8 cellular contexts compared by ENCODE assay signal in the genomic region with DNA sequence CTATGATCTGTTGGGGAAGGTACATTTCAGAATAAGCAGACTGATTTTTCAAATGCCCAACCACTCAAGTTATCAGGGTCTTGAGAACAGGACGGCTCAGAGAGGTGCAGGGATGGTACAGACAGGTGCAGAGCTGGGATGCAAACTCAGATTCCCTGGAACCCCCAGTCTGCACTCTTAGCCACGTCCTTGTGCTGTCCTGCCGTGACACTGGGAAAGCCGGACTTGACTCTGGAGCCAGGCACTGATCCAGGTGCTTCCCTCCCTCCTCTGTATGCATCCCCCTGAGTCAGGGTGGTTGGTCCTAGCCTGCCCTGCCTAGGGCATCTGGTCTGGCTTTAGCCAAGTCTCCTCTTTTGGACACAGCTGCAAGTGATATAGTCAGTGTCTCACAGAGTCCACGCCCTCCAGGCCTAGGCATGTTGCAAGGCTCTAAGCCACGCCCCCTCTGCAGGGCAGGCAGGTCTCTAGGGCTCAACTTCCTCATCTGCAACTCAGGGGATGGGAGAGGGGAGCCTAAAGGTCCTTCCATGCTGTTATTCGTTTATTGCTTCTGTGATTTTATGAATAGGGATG.
DNase-seq lines count a peak whose midpoint lies in the region; ATAC-seq and TF ChIP-seq lines count a peak whose summit lies in the region.

No MANE protein-coding gene starts in this region.

- ATAC-seq in naive B cell (ENCODE audit: low read depth in 2 of 2), result peak; percentile 97 to 99
- no peak for ATAC-seq in HG02981 (IDR thresholded peaks at IDR 0.05; ENCODE audit: unreplicated experiment)

- H3K4me3 Mint-ChIP-seq in naive B cell (peak overlapping the region in 3 of 8 donors; percentile 7 to 76 (median 66)), progenitor cell of endocrine pancreas (ENCODE audit: low read depth) (no peak overlapping the region)

- H3K27ac Mint-ChIP-seq in naive B cell, result peak overlapping the region in 3 of 6 donors; percentile 38 to 81 (median 54)
- no peak overlapping the region for H3K27ac Mint-ChIP-seq in progenitor cell of endocrine pancreas

- H3K27me3 Mint-ChIP-seq in naive B cell (no peaks in the 10 kb centered on the region), progenitor cell of endocrine pancreas (peaks cover 18% of the 10 kb centered on the region)

- no peak for TF ChIP-seq CTCF in progenitor cell of endocrine pancreas (IDR thresholded peaks at IDR 0.05; ENCODE audit: unreplicated experiment)

- peaks cover 0 to 5% of the 10 kb centered on the region in 2 donors for H3K36me3 Mint-ChIP-seq in naive B cell
- H3K36me3 Mint-ChIP-seq in progenitor cell of endocrine pancreas (ENCODE audit: insufficient read depth), result no peaks in the 10 kb centered on the region

- H3K4me1 Mint-ChIP-seq in naive B cell (peaks cover 58 to 70% (median 64%) of the 10 kb centered on the region in 3 donors), progenitor cell of endocrine pancreas (ENCODE audit: low read depth) (no peaks in the 10 kb centered on the region)

- H3K9me3 Mint-ChIP-seq in naive B cell (no peaks in the 10 kb centered on the region), progenitor cell of endocrine pancreas (ENCODE audit: low read depth) (no peaks in the 10 kb centered on the region)

- peak; percentile 45 for DNase-seq in activated CD4-positive, alpha-beta T cell treated with anti-CD3 and anti-CD28 coated beads for 48 hours
- DNase-seq in activated CD4-positive, alpha-beta T cell treated with anti-CD3 and anti-CD28 coated beads for 4 hours, result no peak
- DNase-seq in NCI-H146 treated with DMSO at 0.1 percent for 48 hours (lab: John Stamatoyannopoulos, UW; ENCODE audit: unreplicated experiment), result peak; percentile 8
- DNase-seq in activated T-cell treated with anti-CD3 and anti-CD28 coated beads, Interleukin-2, amount 50 U/mL, for 48 hours, result peak; percentile 29 to 30
- peak; percentile 66 for DNase-seq in naive B cell
- DNase-seq in midbrain (lab: John Stamatoyannopoulos, UW), result no peak
- DNase-seq in progenitor cell of endocrine pancreas (ENCODE audit: low spot score, unreplicated experiment), result no peak

Comparison
In these comparisons a context has a peak if more than half of its experiments do, and no peak if none do; other contexts are left out.
1. DNase-seq: peak in activated CD4-positive, alpha-beta T cell treated with anti-CD3 and anti-CD28 coated beads for 48 hours (single experiment), NCI-H146 treated with DMSO at 0.1 percent for 48 hours (single experiment), activated T-cell treated with anti-CD3 and anti-CD28 coated beads, Interleukin-2, amount 50 U/mL, for 48 hours (2 of 2) and naive B cell (single experiment); none in activated CD4-positive, alpha-beta T cell treated with anti-CD3 and anti-CD28 coated beads for 4 hours (0 of 2), midbrain (single experiment) and progenitor cell of endocrine pancreas (single experiment).